ENCODE assay signal across 37 cellular contexts in the genomic region with DNA sequence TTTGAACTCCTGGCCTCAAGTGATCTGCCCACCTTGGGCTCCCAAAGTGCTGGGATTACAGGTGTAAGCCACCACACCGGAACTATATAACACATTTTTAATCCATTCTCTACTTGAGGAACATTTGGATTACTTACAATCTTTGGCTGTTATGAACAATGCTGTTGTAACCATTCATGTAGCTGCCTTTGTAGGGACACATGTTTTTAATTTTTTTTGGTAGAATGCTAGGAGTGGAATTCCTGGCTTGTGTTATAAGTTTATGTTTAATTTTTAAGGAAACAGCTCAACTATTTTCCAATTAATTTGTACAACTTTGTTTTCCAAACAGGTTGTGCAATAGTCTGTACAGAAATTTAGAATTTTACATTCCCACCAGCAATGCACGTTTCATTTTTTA. TPM values are rescaled to one million over a fixed set of nuclear protein-coding genes. Genes with fewer than 3 reads are reported as not detected.
"Had no signal": no experiment of that assay in that cellular context is flagged by ENCODE, and none has a peak within 500 bp of the region (broad histone marks: within the 10 kb centered on the region; RNA-seq: fewer than 3 reads in every experiment).

No MANE protein-coding gene starts in this region.

- ATAC-seq: activated CD4-positive, alpha-beta T cell treated with anti-CD3 and anti-CD28 coated beads for 36 hours; activated CD4-positive, CD25-positive, alpha-beta regulatory T cell treated with anti-CD3 and anti-CD28 coated beads, Interleukin-2, amount 50 U/mL, for 24 hours; activated CD8-positive, alpha-beta memory T cell treated with anti-CD3 and anti-CD28 coated beads, Interleukin-2, amount 10 ng/mL, durations not matched to agents 7 days and 5 days; activated CD8-positive, alpha-beta T cell treated with anti-CD3 and anti-CD28 coated beads, Interleukin-2, amount 10 ng/mL, durations not matched to agents 7 days and 5 days; activated naive CD8-positive, alpha-beta T cell treated with anti-CD3 and anti-CD28 coated beads, Interleukin-2, amount 50 U/mL, for 24 hours; gastroesophageal sphincter; heart right ventricle; T-cell; T-helper 17 cell had no signal

- H3K27me3 ChIP-seq: ascending aorta, breast epithelium, cardiac muscle cell, colonic mucosa, esophagus muscularis mucosa, gastroesophageal sphincter, heart right ventricle had no signal

- H3K9me3 ChIP-seq: ascending aorta, breast epithelium, colonic mucosa, esophagus muscularis mucosa, gastroesophageal sphincter, heart right ventricle had no signal

- H3K4me3 ChIP-seq: ascending aorta, breast epithelium, cardiac muscle cell, colonic mucosa, dorsolateral prefrontal cortex, esophagus muscularis mucosa, gastroesophageal sphincter, heart right ventricle had no signal

- DNase-seq: activated B cell treated with CpG ODN at 0.5 μM for 24 hours; activated CD4-positive, alpha-beta memory T cell treated with anti-CD3 and anti-CD28 coated beads for 36 hours; activated CD4-positive, alpha-beta T cell treated with anti-CD3 and anti-CD28 coated beads for 36 hours; activated CD4-positive, alpha-beta T cell treated with anti-CD3 and anti-CD28 coated beads, Interleukin-2, amount 10 ng/mL, durations not matched to agents 24 days and 14 days; activated CD8-positive, alpha-beta memory T cell treated with anti-CD3 and anti-CD28 coated beads, Interleukin-2, amount 10 ng/mL, durations not matched to agents 7 days and 5 days; activated CD8-positive, alpha-beta memory T cell treated with anti-CD3 and anti-CD28 coated beads, Interleukin-2, amount 50 U/mL, for 4 hours; activated CD8-positive, alpha-beta T cell treated with anti-CD3 and anti-CD28 coated beads, Interleukin-2, amount 10 ng/mL, durations not matched to agents 7 days and 5 days; activated effector memory CD4-positive, alpha-beta T cell treated with anti-CD3 and anti-CD28 coated beads, Interleukin-2, amount 50 U/mL, for 16 hours; activated naive CD4-positive, alpha-beta T cell treated with anti-CD3 and anti-CD28 coated beads for 36 hours; activated naive CD8-positive, alpha-beta T cell treated with anti-CD3 and anti-CD28 coated beads for 36 hours; activated naive CD8-positive, alpha-beta T cell treated with anti-CD3 and anti-CD28 coated beads, Interleukin-2, amount 50 U/mL, for 24 hours; activated T-cell treated with anti-CD3 and anti-CD28 coated beads, Interleukin-2, amount 50 U/mL, for 1 hour; activated T-cell treated with anti-CD3 and anti-CD28 coated beads, Interleukin-2, amount 50 U/mL, for 48 hours; central memory CD4-positive, alpha-beta T cell; cerebellar nuclear complex; colonic mucosa; dorsolateral prefrontal cortex; effector memory CD4-positive, alpha-beta T cell; endodermal cell; erythroblast; foreskin melanocyte; heart right ventricle; SW 1271; T-cell; T-helper 17 cell; T1000; WERI-Rb-1 had no signal

- H3K36me3 ChIP-seq: ascending aorta, breast epithelium, cardiac muscle cell, colonic mucosa, esophagus muscularis mucosa, gastroesophageal sphincter, heart right ventricle, WERI-Rb-1 had no signal

- H3K27ac ChIP-seq: ascending aorta, breast epithelium, cardiac muscle cell, colonic mucosa, dorsolateral prefrontal cortex, esophagus muscularis mucosa, gastroesophageal sphincter, heart right ventricle, WERI-Rb-1 had no signal

- H3K4me1 ChIP-seq: ascending aorta, breast epithelium, colonic mucosa, esophagus muscularis mucosa, gastroesophageal sphincter, heart right ventricle had no signal

RNA-seq across cellular contexts. Expression of a gene that starts 51.7 kb away (rescaled TPM):
- total RNA-seq: activated B cell treated with CpG ODN at 0.5 μM for 24 hours; activated CD4-positive, alpha-beta memory T cell treated with anti-CD3 and anti-CD28 coated beads for 36 hours; activated CD4-positive, alpha-beta T cell treated with anti-CD3 and anti-CD28 coated beads for 36 hours; activated CD4-positive, alpha-beta T cell treated with anti-CD3 and anti-CD28 coated beads, Interleukin-2, amount 10 ng/mL, durations not matched to agents 24 days and 14 days; activated CD8-positive, alpha-beta memory T cell treated with anti-CD3 and anti-CD28 coated beads for 36 hours; activated CD8-positive, alpha-beta memory T cell treated with anti-CD3 and anti-CD28 coated beads, Interleukin-2, amount 10 ng/mL, durations not matched to agents 7 days and 5 days; activated CD8-positive, alpha-beta T cell treated with anti-CD3 and anti-CD28 coated beads, Interleukin-2, amount 10 ng/mL, durations not matched to agents 7 days and 5 days; activated naive CD4-positive, alpha-beta T cell treated with anti-CD3 and anti-CD28 coated beads for 36 hours; activated naive CD8-positive, alpha-beta T cell treated with anti-CD3 and anti-CD28 coated beads for 36 hours; activated T-helper 1 cell treated with anti-CD3 and anti-CD28 coated beads, Interleukin-12 subunit alpha, Interleukin-12 subunit beta, Interleukin-2, Interleukin-4 antibody, amounts not matched to agents 30 ng/mL and 10 ng/mL and 1 ng/mL, durations not matched to agents 14 hours and 24 hours and 36 hours; activated T-helper 2 cell treated with anti-CD3 and anti-CD28 coated beads, Interferon-gamma antibody, Interleukin-2, Interleukin-4, amounts not matched to agents 10 μg/mL and 5 μg/mL and 100 μg/mL, durations not matched to agents 14 hours and 24 hours and 36 hours; ascending aorta; breast epithelium; cardiac muscle cell; colonic mucosa; endodermal cell; esophagus muscularis mucosa; gastroesophageal sphincter; glomerular endothelial cell; heart right ventricle; T-cell; T-helper 17 cell had no signal
- polyA plus RNA-seq: cardiac muscle cell, heart right ventricle had no signal
